Comparison of ENCODE assay signal across 1 cellular context in the genomic region with DNA sequence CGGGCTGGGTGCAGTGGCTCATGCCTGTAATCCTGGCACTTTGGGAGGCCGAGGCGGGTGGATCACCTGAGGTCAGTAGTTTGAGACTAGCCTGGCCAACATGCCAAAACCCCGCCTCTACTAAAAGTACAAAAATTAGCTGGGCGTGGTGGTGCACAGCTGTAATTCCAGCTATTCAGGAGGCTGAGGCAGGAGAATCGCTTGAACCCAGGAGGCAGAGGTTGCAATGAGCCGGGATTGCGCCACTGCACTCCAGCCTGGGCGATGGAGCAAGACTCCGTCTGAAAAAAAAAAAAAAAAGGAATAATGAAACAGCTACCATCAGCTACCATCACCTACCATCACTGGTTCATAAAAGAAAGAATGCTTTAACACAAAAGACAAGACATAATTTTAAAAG. TPM values are rescaled to one million over a fixed set of nuclear protein-coding genes. Genes with fewer than 3 reads are reported as not detected.
"Had no signal": no experiment of that assay in that cellular context is flagged by ENCODE, and none has a peak within 500 bp of the region (broad histone marks: within the 10 kb centered on the region; RNA-seq: fewer than 3 reads in every experiment).

No MANE protein-coding gene starts in this region.

RNA-seq across cellular contexts. Expression of a gene that starts 25.9 kb away (rescaled TPM):
- total RNA-seq: activated CD8-positive, alpha-beta T cell treated with anti-CD3 and anti-CD28 coated beads, Interleukin-2, amount 10 ng/mL, durations not matched to agents 7 days and 5 days had no signal
